In the genomic region with DNA sequence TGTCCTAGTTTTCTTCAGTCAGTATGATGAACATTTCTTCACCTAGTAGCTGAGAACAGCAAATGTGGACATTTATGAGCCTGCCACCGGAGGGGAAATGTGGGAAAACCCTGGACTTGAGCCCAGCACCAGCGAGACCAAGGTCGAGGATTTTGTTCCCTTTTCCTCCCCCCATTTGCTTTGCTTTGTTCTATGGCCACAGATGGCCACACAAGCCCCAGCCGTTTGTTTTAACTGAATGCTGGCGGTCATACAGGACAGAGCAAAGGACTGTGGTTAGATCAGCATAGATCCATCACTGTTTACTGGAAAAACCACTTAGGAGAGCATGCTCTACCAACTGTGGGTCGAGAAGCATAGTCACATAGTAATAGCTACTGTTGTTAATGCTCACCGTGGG, we compare ENCODE assay signal across 21 cellular contexts.
DNase-seq lines count a peak whose midpoint lies in the region; ATAC-seq and TF ChIP-seq lines count a peak whose summit lies in the region.
"Had no signal": no experiment of that assay in that cellular context is flagged by ENCODE, and none has a peak within 500 bp of the region (broad histone marks: within the 10 kb centered on the region; RNA-seq: fewer than 3 reads in every experiment).

No MANE protein-coding gene starts in this region.

- no peak for ATAC-seq in HG02852 (IDR thresholded peaks at IDR 0.05; ENCODE audit: unreplicated experiment)
- ATAC-seq: activated T-cell treated with anti-CD3 and anti-CD28 coated beads, Interleukin-2, amount 50 U/mL, for 72 hours; Panc1 had no signal

- DNase-seq in MV-4-11 (lab: John Stamatoyannopoulos, UW) (peak; percentile 93), astrocyte of the cerebellum (ENCODE audit: low read depth) (peak; percentile 51), medulla oblongata (ENCODE audit: extremely low spot score) (peak; percentile 85), substantia nigra (lab: John Stamatoyannopoulos, UW) (peak in 40 of 49 donors; percentile 11 to 82 (median 50)), SW 1271 (lab: John Stamatoyannopoulos, UW) (no peak), brain microvascular endothelial cell (no peak)
- DNase-seq: activated CD4-positive, alpha-beta memory T cell treated with anti-CD3 and anti-CD28 coated beads, Interleukin-2, amount 10 ng/mL, durations not matched to agents 7 days and 5 days; activated T-cell treated with anti-CD3 and anti-CD28 coated beads, Interleukin-2, amount 50 U/mL, for 72 hours; DMS53; HFFc6; immature natural killer cell; mammary epithelial cell; MM.1S; NCI-H2029; NCI-H69; stimulated activated CD4-positive, alpha-beta T cell treated with anti-CD3 and anti-CD28 coated beads, Interleukin-4, amount 100 ng/mL, for 4 hours had no signal

- peaks cover 72% of the 10 kb centered on the region for H3K36me3 ChIP-seq in brain microvascular endothelial cell (replicated peaks)

- TF ChIP-seq CTCF in astrocyte of the cerebellum (IDR thresholded peaks at IDR 0.05; ENCODE audit: low read depth, low read length, missing control alignments) (no peak), brain microvascular endothelial cell (IDR thresholded peaks at IDR 0.05; ENCODE audit: low read depth, low read length, missing control alignments) (no peak)

- H3K27ac ChIP-seq in substantia nigra (ENCODE audit: low read depth, low read length, poor library complexity, severe bottlenecking) (peak overlapping the region; percentile 71), brain microvascular endothelial cell (no peak overlapping the region)
- H3K27ac ChIP-seq: BLaER1 treated with 17β-estradiol and CSF1 and Interleukin-3, amounts not matched to agents 10 nM and 100 nM; neutrophil; tibial nerve had no signal

- in situ Hi-C loops in astrocyte of the cerebellum (cut with HindIII; ENCODE audit: low sequenced_read_pairs) (no loop called here), brain microvascular endothelial cell (cut with HindIII; ENCODE audit: low pct_ligation_motif_present, low sequenced_read_pairs) (no loop called here)

- H3K4me3 ChIP-seq in astrocyte of the cerebellum (ENCODE audit: low read depth, low read length) (no peak overlapping the region), brain microvascular endothelial cell (ENCODE audit: low read depth, low read length) (no peak overlapping the region)
- H3K4me3 ChIP-seq: BLaER1 treated with 17β-estradiol and CSF1 and Interleukin-3, amounts not matched to agents 10 nM and 100 nM; tibial nerve had no signal

- no peaks in the 10 kb centered on the region for H3K27me3 ChIP-seq in brain microvascular endothelial cell (replicated peaks)
- H3K27me3 ChIP-seq: BLaER1 treated with 17β-estradiol and CSF1 and Interleukin-3, amounts not matched to agents 10 nM and 100 nM; neutrophil; tibial nerve had no signal

Comparison
In these comparisons a context has a peak if more than half of its experiments do, and no peak if none do; other contexts are left out.
1. DNase-seq: peak in MV-4-11 (single experiment), astrocyte of the cerebellum (single experiment), medulla oblongata (single experiment) and substantia nigra (40 of 49); none in SW 1271 (0 of 2) and brain microvascular endothelial cell (single experiment).